Comparison of ENCODE assay signal across 8 cellular contexts in genomic region chr1:30966690-30967369, GRCh38. TPM values are rescaled to one million over a fixed set of nuclear protein-coding genes. Genes with fewer than 3 reads are reported as not detected.
A peak's percentile ranks its signal among the peaks of the same experiment; 100 is the strongest.
DNase-seq lines count a peak whose midpoint lies in the region; ATAC-seq and TF ChIP-seq lines count a peak whose summit lies in the region.

No MANE protein-coding gene starts in this region.

- 34 to 54% (median 35%) methylated on average over 8 of the region's 8 CpGs for WGBS in stomach, 5 donors

- no peak for ATAC-seq in GM19395 (IDR thresholded peaks at IDR 0.05; ENCODE audit: unreplicated experiment)
- no peak for ATAC-seq in HG02884 (IDR thresholded peaks at IDR 0.05; ENCODE audit: unreplicated experiment)

- TF ChIP-seq POLR2A in stomach (IDR thresholded peaks at IDR 0.05): no peak

- H3K36me3 ChIP-seq in stomach: peaks cover 50 to 80% (median 74%) of the 10 kb centered on the region in 4 donors

- H3K36me3 Mint-ChIP-seq in activated T-cell treated with anti-CD3 and anti-CD28 coated beads, Interleukin-2, amount 50 U/mL, for 24 hours (ENCODE audit: low read depth): peaks cover 99% of the 10 kb centered on the region

- H3K27ac Mint-ChIP-seq in activated T-cell treated with anti-CD3 and anti-CD28 coated beads, Interleukin-2, amount 50 U/mL, for 24 hours: peak overlapping the region; percentile 70

- no peak overlapping the region for H3K4me3 Mint-ChIP-seq in activated T-cell treated with anti-CD3 and anti-CD28 coated beads, Interleukin-2, amount 50 U/mL, for 24 hours

- peaks cover 11 to 79% (median 38%) of the 10 kb centered on the region in 4 donors for H3K4me1 ChIP-seq in stomach

- H3K4me3 ChIP-seq in fibroblast of villous mesenchyme (ENCODE audit: low read depth, low read length) (no peak overlapping the region), stomach (no peak overlapping the region)

- H3K9me3 Mint-ChIP-seq in activated T-cell treated with anti-CD3 and anti-CD28 coated beads, Interleukin-2, amount 50 U/mL, for 24 hours: no peaks in the 10 kb centered on the region

- H3K9me3 ChIP-seq in stomach: no peaks in the 10 kb centered on the region

- peak overlapping the region in 4 of 5 donors; percentile 12 to 61 (median 31) for H3K27ac ChIP-seq in stomach

- DNase-seq in activated T-cell treated with anti-CD3 and anti-CD28 coated beads, Interleukin-2, amount 50 U/mL, for 24 hours: no peak
- no peak for DNase-seq in activated T-cell treated with anti-CD3 and anti-CD28 coated beads, Interleukin-2, amount 50 U/mL, for 48 hours
- DNase-seq in RPMI7951 (ENCODE audit: low read depth) (peak; percentile 67), fibroblast of villous mesenchyme (ENCODE audit: low read depth) (peak; percentile 83), stomach (no peak), superior temporal gyrus (ENCODE audit: extremely low spot score) (no peak)

- TF ChIP-seq CTCF in fibroblast of villous mesenchyme (IDR thresholded peaks at IDR 0.05; ENCODE audit: insufficient read depth, low read depth, low read length): no peak
- no peak for TF ChIP-seq CTCF in stomach (IDR thresholded peaks at IDR 0.05)

- H3K27me3 Mint-ChIP-seq in activated T-cell treated with anti-CD3 and anti-CD28 coated beads, Interleukin-2, amount 50 U/mL, for 24 hours: no peaks in the 10 kb centered on the region

- no peak for TF ChIP-seq EP300 in stomach (IDR thresholded peaks at IDR 0.05)

- intact Hi-C loops in stomach (cut with DNase I; ENCODE audit: low total_unique reads): no loop called here

- H3K4me1 Mint-ChIP-seq in activated T-cell treated with anti-CD3 and anti-CD28 coated beads, Interleukin-2, amount 50 U/mL, for 24 hours (ENCODE audit: low read depth): peaks cover 20% of the 10 kb centered on the region

- no peaks in the 10 kb centered on the region for H3K27me3 ChIP-seq in stomach

RNA-seq across cellular contexts. Expression of gene SDC3, which starts 58.3 kb away (rescaled TPM):
- total RNA-seq in RPMI7951 (2014; rRNA removed; shearing (Covaris generic)): 27.3 and 35.3 TPM in 2 replicates
- total RNA-seq in fibroblast of villous mesenchyme: 16.8 and 32.5 TPM in 2 replicates
- 10 to 100 TPM in 4 of 5 donors, under 1 TPM in 1; 0.58 to 47.2 (median 30.8) TPM for total RNA-seq in stomach
- 10 to 100 TPM in 2 of 3 donors, 1 to 10 TPM in 1; 9.9 to 13.0 (median 10.7) TPM for polyA plus RNA-seq in stomach

Comparison
In these comparisons a context has a peak if more than half of its experiments do, and no peak if none do; other contexts are left out.
1. DNase-seq: peak in RPMI7951 (single experiment) and fibroblast of villous mesenchyme (single experiment); none in activated T-cell treated with anti-CD3 and anti-CD28 coated beads, Interleukin-2, amount 50 U/mL, for 24 hours (single experiment), activated T-cell treated with anti-CD3 and anti-CD28 coated beads, Interleukin-2, amount 50 U/mL, for 48 hours (0 of 2), stomach (single experiment) and superior temporal gyrus (single experiment).